ENCODE assay signal across 1 cellular context in the genomic region with DNA sequence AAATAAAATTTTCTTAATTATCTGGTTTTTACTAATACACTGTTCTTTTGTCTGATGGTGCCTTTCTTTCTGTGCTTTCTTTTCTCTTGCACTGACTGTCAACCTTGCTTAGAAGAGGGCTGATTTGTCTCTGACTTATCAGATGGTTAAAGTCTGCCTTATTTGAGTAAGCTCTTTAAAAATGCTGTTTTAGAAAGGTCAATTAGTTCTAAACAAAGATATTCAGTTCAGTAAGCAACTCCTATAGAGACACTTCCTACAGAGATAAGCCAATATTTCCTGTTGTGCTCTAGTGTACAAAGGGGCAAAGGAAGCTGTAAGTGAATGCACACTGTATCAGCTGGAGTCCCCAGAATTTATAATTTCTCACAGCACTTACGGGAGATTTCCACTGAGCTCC.
TF ChIP-seq lines count a peak whose summit lies in the region.

No MANE protein-coding gene starts in this region.

TF ChIP-seq in HepG2, 621 proteins besides CTCF, POLR2A, EP300 and RAD21 (continued from another document and continues in another):
- TF ChIP-seq, protein P1, sequence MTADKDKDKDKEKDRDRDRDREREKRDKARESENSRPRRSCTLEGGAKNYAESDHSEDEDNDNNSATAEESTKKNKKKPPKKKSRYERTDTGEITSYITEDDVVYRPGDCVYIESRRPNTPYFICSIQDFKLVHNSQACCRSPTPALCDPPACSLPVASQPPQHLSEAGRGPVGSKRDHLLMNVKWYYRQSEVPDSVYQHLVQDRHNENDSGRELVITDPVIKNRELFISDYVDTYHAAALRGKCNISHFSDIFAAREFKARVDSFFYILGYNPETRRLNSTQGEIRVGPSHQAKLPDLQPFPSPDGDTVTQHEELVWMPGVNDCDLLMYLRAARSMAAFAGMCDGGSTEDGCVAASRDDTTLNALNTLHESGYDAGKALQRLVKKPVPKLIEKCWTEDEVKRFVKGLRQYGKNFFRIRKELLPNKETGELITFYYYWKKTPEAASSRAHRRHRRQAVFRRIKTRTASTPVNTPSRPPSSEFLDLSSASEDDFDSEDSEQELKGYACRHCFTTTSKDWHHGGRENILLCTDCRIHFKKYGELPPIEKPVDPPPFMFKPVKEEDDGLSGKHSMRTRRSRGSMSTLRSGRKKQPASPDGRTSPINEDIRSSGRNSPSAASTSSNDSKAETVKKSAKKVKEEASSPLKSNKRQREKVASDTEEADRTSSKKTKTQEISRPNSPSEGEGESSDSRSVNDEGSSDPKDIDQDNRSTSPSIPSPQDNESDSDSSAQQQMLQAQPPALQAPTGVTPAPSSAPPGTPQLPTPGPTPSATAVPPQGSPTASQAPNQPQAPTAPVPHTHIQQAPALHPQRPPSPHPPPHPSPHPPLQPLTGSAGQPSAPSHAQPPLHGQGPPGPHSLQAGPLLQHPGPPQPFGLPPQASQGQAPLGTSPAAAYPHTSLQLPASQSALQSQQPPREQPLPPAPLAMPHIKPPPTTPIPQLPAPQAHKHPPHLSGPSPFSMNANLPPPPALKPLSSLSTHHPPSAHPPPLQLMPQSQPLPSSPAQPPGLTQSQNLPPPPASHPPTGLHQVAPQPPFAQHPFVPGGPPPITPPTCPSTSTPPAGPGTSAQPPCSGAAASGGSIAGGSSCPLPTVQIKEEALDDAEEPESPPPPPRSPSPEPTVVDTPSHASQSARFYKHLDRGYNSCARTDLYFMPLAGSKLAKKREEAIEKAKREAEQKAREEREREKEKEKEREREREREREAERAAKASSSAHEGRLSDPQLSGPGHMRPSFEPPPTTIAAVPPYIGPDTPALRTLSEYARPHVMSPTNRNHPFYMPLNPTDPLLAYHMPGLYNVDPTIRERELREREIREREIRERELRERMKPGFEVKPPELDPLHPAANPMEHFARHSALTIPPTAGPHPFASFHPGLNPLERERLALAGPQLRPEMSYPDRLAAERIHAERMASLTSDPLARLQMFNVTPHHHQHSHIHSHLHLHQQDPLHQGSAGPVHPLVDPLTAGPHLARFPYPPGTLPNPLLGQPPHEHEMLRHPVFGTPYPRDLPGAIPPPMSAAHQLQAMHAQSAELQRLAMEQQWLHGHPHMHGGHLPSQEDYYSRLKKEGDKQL (CRISPR knock-in tag; IDR thresholded peaks at IDR 0.05; ENCODE audit: low read depth) = peak; percentile 54; the same call in 1 of the 2 replicates
- TF ChIP-seq SOX13 (IDR thresholded peaks at IDR 0.05) (no peak), SOX13 (CRISPR knock-in tag; conservative IDR thresholded peaks at IDR 0.05 in 1 of 2, IDR thresholded peaks at IDR 0.05 in 1 of 2) (peak in 1 of 2 experiments; percentile 50; a peak in 1 of 4 replicates), JUN (CRISPR knock-in tag; IDR thresholded peaks at IDR 0.05) (no peak), ZNF772 (CRISPR knock-in tag; IDR thresholded peaks at IDR 0.05) (no peak), ZNF7 (CRISPR knock-in tag; IDR thresholded peaks at IDR 0.05) (no peak), SAP130 (CRISPR knock-in tag; IDR thresholded peaks at IDR 0.05; ENCODE audit: low read depth) (0 out of 2 replicates have a peak, but pooled peaks have one; percentile 34), SIN3B (IDR thresholded peaks at IDR 0.05; ENCODE audit: low read length) (no peak), MYNN (CRISPR knock-in tag; IDR thresholded peaks at IDR 0.05; ENCODE audit: low read depth) (no peak), ZNF282 (IDR thresholded peaks at IDR 0.05; ENCODE audit: partially characterized antibody) (no peak), KMT2A (CRISPR knock-in tag; IDR thresholded peaks at IDR 0.05) (no peak), SALL1 (CRISPR knock-in tag; IDR thresholded peaks at IDR 0.05) (no peak), HNRNPK (IDR thresholded peaks at IDR 0.05; ENCODE audit: low read depth, low read length, poor library complexity, severe bottlenecking) (no peak), SRSF4 (IDR thresholded peaks at IDR 0.05; ENCODE audit: low read depth, low read length, poor library complexity, severe bottlenecking) (no peak), NFYC (CRISPR knock-in tag; IDR thresholded peaks at IDR 0.05) (no peak), FLYWCH1 (CRISPR knock-in tag; IDR thresholded peaks at IDR 0.05) (no peak), ELF3 (CRISPR knock-in tag; IDR thresholded peaks at IDR 0.05) (peak; percentile 33; the same call in 1 of the 2 replicates), GATA4 (IDR thresholded peaks at IDR 0.05; ENCODE audit: borderline replicate concordance, low read depth) (no peak), FOXC1 (CRISPR knock-in tag; IDR thresholded peaks at IDR 0.05; ENCODE audit: borderline replicate concordance) (no peak), ZNF550 (CRISPR knock-in tag; IDR thresholded peaks at IDR 0.05; ENCODE audit: borderline replicate concordance) (no peak), TMF1 (CRISPR knock-in tag; IDR thresholded peaks at IDR 0.05; ENCODE audit: low read depth) (no peak), GPN1 (CRISPR knock-in tag; IDR thresholded peaks at IDR 0.05; ENCODE audit: borderline replicate concordance) (no peak), MBD4 (IDR thresholded peaks at IDR 0.05; ENCODE audit: borderline replicate concordance, low read length) (no peak), PPARG (CRISPR knock-in tag; conservative IDR thresholded peaks at IDR 0.05) (peak; percentile 71; the same call in 1 of the 2 replicates), ZNF24 (IDR thresholded peaks at IDR 0.05) (no peak), SOX5 (CRISPR knock-in tag; IDR thresholded peaks at IDR 0.05; ENCODE audit: borderline replicate concordance) (peak; percentile 64; the same call in 1 of the 2 replicates), PHB2 (IDR thresholded peaks at IDR 0.05; ENCODE audit: partially characterized antibody) (no peak), ZZZ3 (CRISPR knock-in tag; IDR thresholded peaks at IDR 0.05; ENCODE audit: borderline replicate concordance) (no peak)
- TF ChIP-seq, protein P2, sequence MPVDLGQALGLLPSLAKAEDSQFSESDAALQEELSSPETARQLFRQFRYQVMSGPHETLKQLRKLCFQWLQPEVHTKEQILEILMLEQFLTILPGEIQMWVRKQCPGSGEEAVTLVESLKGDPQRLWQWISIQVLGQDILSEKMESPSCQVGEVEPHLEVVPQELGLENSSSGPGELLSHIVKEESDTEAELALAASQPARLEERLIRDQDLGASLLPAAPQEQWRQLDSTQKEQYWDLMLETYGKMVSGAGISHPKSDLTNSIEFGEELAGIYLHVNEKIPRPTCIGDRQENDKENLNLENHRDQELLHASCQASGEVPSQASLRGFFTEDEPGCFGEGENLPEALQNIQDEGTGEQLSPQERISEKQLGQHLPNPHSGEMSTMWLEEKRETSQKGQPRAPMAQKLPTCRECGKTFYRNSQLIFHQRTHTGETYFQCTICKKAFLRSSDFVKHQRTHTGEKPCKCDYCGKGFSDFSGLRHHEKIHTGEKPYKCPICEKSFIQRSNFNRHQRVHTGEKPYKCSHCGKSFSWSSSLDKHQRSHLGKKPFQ (CRISPR knock-in tag; IDR thresholded peaks at IDR 0.05; ENCODE audit: insufficient replicate concordance) = no peak
- TF ChIP-seq, protein P3, sequence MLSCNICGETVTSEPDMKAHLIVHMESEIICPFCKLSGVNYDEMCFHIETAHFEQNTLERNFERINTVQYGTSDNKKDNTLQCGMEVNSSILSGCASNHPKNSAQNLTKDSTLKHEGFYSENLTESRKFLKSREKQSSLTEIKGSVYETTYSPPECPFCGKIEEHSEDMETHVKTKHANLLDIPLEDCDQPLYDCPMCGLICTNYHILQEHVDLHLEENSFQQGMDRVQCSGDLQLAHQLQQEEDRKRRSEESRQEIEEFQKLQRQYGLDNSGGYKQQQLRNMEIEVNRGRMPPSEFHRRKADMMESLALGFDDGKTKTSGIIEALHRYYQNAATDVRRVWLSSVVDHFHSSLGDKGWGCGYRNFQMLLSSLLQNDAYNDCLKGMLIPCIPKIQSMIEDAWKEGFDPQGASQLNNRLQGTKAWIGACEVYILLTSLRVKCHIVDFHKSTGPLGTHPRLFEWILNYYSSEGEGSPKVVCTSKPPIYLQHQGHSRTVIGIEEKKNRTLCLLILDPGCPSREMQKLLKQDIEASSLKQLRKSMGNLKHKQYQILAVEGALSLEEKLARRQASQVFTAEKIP (CRISPR knock-in tag; IDR thresholded peaks at IDR 0.05; ENCODE audit: borderline replicate concordance) = no peak
- TF ChIP-seq, protein P4, sequence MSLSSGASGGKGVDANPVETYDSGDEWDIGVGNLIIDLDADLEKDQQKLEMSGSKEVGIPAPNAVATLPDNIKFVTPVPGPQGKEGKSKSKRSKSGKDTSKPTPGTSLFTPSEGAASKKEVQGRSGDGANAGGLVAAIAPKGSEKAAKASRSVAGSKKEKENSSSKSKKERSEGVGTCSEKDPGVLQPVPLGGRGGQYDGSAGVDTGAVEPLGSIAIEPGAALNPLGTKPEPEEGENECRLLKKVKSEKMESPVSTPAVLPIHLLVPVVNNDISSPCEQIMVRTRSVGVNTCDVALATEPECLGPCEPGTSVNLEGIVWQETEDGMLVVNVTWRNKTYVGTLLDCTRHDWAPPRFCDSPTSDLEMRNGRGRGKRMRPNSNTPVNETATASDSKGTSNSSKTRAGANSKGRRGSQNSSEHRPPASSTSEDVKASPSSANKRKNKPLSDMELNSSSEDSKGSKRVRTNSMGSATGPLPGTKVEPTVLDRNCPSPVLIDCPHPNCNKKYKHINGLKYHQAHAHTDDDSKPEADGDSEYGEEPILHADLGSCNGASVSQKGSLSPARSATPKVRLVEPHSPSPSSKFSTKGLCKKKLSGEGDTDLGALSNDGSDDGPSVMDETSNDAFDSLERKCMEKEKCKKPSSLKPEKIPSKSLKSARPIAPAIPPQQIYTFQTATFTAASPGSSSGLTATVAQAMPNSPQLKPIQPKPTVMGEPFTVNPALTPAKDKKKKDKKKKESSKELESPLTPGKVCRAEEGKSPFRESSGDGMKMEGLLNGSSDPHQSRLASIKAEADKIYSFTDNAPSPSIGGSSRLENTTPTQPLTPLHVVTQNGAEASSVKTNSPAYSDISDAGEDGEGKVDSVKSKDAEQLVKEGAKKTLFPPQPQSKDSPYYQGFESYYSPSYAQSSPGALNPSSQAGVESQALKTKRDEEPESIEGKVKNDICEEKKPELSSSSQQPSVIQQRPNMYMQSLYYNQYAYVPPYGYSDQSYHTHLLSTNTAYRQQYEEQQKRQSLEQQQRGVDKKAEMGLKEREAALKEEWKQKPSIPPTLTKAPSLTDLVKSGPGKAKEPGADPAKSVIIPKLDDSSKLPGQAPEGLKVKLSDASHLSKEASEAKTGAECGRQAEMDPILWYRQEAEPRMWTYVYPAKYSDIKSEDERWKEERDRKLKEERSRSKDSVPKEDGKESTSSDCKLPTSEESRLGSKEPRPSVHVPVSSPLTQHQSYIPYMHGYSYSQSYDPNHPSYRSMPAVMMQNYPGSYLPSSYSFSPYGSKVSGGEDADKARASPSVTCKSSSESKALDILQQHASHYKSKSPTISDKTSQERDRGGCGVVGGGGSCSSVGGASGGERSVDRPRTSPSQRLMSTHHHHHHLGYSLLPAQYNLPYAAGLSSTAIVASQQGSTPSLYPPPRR (CRISPR knock-in tag; IDR thresholded peaks at IDR 0.05; ENCODE audit: borderline replicate concordance) = peak; percentile 87
- TF ChIP-seq, protein P5, sequence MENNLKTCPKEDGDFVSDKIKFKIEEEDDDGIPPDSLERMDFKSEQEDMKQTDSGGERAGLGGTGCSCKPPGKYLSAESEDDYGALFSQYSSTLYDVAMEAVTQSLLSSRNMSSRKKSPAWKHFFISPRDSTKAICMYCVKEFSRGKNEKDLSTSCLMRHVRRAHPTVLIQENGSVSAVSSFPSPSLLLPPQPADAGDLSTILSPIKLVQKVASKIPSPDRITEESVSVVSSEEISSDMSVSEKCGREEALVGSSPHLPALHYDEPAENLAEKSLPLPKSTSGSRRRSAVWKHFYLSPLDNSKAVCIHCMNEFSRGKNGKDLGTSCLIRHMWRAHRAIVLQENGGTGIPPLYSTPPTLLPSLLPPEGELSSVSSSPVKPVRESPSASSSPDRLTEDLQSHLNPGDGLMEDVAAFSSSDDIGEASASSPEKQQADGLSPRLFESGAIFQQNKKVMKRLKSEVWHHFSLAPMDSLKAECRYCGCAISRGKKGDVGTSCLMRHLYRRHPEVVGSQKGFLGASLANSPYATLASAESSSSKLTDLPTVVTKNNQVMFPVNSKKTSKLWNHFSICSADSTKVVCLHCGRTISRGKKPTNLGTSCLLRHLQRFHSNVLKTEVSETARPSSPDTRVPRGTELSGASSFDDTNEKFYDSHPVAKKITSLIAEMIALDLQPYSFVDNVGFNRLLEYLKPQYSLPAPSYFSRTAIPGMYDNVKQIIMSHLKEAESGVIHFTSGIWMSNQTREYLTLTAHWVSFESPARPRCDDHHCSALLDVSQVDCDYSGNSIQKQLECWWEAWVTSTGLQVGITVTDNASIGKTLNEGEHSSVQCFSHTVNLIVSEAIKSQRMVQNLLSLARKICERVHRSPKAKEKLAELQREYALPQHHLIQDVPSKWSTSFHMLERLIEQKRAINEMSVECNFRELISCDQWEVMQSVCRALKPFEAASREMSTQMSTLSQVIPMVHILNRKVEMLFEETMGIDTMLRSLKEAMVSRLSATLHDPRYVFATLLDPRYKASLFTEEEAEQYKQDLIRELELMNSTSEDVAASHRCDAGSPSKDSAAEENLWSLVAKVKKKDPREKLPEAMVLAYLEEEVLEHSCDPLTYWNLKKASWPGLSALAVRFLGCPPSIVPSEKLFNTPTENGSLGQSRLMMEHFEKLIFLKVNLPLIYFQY (CRISPR knock-in tag; IDR thresholded peaks at IDR 0.05; ENCODE audit: borderline replicate concordance) = no peak
- TF ChIP-seq, protein P6, sequence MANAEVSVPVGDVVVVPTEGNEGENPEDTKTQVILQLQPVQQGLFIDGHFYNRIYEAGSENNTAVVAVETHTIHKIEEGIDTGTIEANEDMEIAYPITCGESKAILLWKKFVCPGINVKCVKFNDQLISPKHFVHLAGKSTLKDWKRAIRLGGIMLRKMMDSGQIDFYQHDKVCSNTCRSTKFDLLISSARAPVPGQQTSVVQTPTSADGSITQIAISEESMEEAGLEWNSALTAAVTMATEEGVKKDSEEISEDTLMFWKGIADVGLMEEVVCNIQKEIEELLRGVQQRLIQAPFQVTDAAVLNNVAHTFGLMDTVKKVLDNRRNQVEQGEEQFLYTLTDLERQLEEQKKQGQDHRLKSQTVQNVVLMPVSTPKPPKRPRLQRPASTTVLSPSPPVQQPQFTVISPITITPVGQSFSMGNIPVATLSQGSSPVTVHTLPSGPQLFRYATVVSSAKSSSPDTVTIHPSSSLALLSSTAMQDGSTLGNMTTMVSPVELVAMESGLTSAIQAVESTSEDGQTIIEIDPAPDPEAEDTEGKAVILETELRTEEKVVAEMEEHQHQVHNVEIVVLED (CRISPR knock-in tag; IDR thresholded peaks at IDR 0.05; ENCODE audit: borderline replicate concordance) = no peak
- TF ChIP-seq, protein P7, sequence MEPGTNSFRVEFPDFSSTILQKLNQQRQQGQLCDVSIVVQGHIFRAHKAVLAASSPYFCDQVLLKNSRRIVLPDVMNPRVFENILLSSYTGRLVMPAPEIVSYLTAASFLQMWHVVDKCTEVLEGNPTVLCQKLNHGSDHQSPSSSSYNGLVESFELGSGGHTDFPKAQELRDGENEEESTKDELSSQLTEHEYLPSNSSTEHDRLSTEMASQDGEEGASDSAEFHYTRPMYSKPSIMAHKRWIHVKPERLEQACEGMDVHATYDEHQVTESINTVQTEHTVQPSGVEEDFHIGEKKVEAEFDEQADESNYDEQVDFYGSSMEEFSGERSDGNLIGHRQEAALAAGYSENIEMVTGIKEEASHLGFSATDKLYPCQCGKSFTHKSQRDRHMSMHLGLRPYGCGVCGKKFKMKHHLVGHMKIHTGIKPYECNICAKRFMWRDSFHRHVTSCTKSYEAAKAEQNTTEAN (CRISPR knock-in tag; conservative IDR thresholded peaks at IDR 0.05) = peak; percentile 75; the same call in 1 of the 2 replicates
